ENCODE assay signal across 11 cellular contexts in genomic region chr11:6637871-6638270, GRCh38. TPM values are rescaled to one million over a fixed set of nuclear protein-coding genes. Genes with fewer than 3 reads are reported as not detected.
DNase-seq lines count a peak whose midpoint lies in the region; TF ChIP-seq lines count a peak whose summit lies in the region.
"Had no signal": no experiment of that assay in that cellular context is flagged by ENCODE, and none has a peak within 500 bp of the region (broad histone marks: within the 10 kb centered on the region; RNA-seq: fewer than 3 reads in every experiment).

No MANE protein-coding gene starts in this region.

- TF ChIP-seq CTCF in HFFc6 (IDR thresholded peaks at IDR 0.05), result no peak
- no peak for TF ChIP-seq CTCF in cardiac fibroblast (IDR thresholded peaks at IDR 0.05; ENCODE audit: low read depth, low read length)
- no peak for TF ChIP-seq CTCF in liver (IDR thresholded peaks at IDR 0.05; ENCODE audit: low read depth, low read length, missing input control)
- TF ChIP-seq CTCF in tibial artery (IDR thresholded peaks at IDR 0.05), result no peak
- TF ChIP-seq CTCF in lower leg skin (IDR thresholded peaks at IDR 0.05), result no peak

- H3K9me3 Mint-ChIP-seq in HFFc6, result no peaks in the 10 kb centered on the region

- no peak for TF ChIP-seq RAD21 in liver (IDR thresholded peaks at IDR 0.05)

- H3K4me1 ChIP-seq in liver (ENCODE audit: control insufficient read depth in 4 of 4, insufficient read depth in 4 of 4, low read length in 3 of 4) (peaks cover 3 to 42% (median 27%) of the 10 kb centered on the region in 4 donors), tibial artery (peaks cover 0 to 50% (median 42%) of the 10 kb centered on the region in 4 donors)

- H3K27ac Mint-ChIP-seq in HFFc6, result no peak overlapping the region

- H3K9ac ChIP-seq in liver (ENCODE audit: low read depth in 1 of 2, low read length in 2 of 2), result no peak overlapping the region

- TF ChIP-seq POLR2A in lower leg skin (IDR thresholded peaks at IDR 0.05), result no peak

- H3K9me3 ChIP-seq in liver (ENCODE audit: control insufficient read depth in 4 of 4, low read length in 3 of 4) (no peaks in the 10 kb centered on the region), tibial artery (no peaks in the 10 kb centered on the region)

- no peaks in the 10 kb centered on the region for H3K36me3 Mint-ChIP-seq in HFFc6 (ENCODE audit: low read depth)

- H3K27me3 Mint-ChIP-seq in HFFc6 (ENCODE audit: insufficient read depth), result no peaks in the 10 kb centered on the region

- H3K4me1 Mint-ChIP-seq in HFFc6 (ENCODE audit: low read depth), result no peaks in the 10 kb centered on the region

- intact Hi-C loops in tibial artery (cut with DNase I; ENCODE audit: low total_unique reads), result no loop called here
- intact Hi-C loops in lower leg skin (cut with DNase I; ENCODE audit: low total_unique reads), result no loop called here

- H3K27me3 ChIP-seq in liver (ENCODE audit: control insufficient read depth in 4 of 4, insufficient read depth in 4 of 4, low read length in 3 of 4), result no peaks in the 10 kb centered on the region
- H3K27me3 ChIP-seq in tibial artery, result no peaks in the 10 kb centered on the region
- no peaks in the 10 kb centered on the region for H3K27me3 ChIP-seq in H7 (ENCODE audit: control insufficient read depth, insufficient read depth, low read length)
- H3K27me3 ChIP-seq: cardiac muscle cell had no signal

- H3K4me3 Mint-ChIP-seq in HFFc6, result no peak overlapping the region

- WGBS in liver, result 18% methylated on average over 3 of the region's 3 CpGs
- 17 to 31% methylated on average over 3 of the region's 3 CpGs for WGBS in lower leg skin, 2 donors

- H3K36me3 ChIP-seq in liver (ENCODE audit: control insufficient read depth in 4 of 4, insufficient read depth in 3 of 4, low read depth in 1 of 4, low read length in 3 of 4) (no peaks in the 10 kb centered on the region), tibial artery (peaks cover 0 to 32% (median 17%) of the 10 kb centered on the region in 3 donors), H7 (replicated peaks; ENCODE audit: control insufficient read depth, insufficient read depth, low read length) (no peaks in the 10 kb centered on the region)

- peak overlapping the region; percentile 7 to 16 for H3K27ac ChIP-seq in liver (ENCODE audit: low read depth in 1 of 2, low read length in 2 of 2)
- peak overlapping the region; percentile 29 to 58 for H3K27ac ChIP-seq in tibial artery
- H3K27ac ChIP-seq: cardiac muscle cell had no signal

- H3K4me3 ChIP-seq in cardiac fibroblast (replicated peaks in 1 of 2; ENCODE audit: low read depth in 2 of 2, low read length in 2 of 2) (no peak overlapping the region), liver (ENCODE audit: low read depth in 1 of 3, low read length in 3 of 3) (no peak overlapping the region), tibial artery (no peak overlapping the region), H7 (ENCODE audit: insufficient read depth, low read depth, low read length) (no peak overlapping the region), lower leg skin (ENCODE audit: low read depth, poor library complexity, severe bottlenecking) (no peak overlapping the region)
- H3K4me3 ChIP-seq: cardiac muscle cell had no signal

- DNase-seq in HFFc6 (peak; percentile 91), cardiac fibroblast (ENCODE audit: low read depth in 2 of 2) (peak; percentile 34 to 77), tibial artery (peak; percentile 50 to 87), H7 (no peak), activated gamma-delta T cell (lab: John Stamatoyannopoulos, UW) (no peak), lower leg skin (ENCODE audit: low spot score in 2 of 2) (no peak), NCI-H2029 treated with DMSO at 0.1 percent for 48 hours (lab: John Stamatoyannopoulos, UW) (no peak)
- DNase-seq: NCI-H2227 treated with DMSO at 0.1 percent for 48 hours, SHP77 treated with DMSO at 0.1 percent for 48 hours had no signal

TF ChIP-seq in liver, 16 proteins besides CTCF, POLR2A, EP300 and RAD21 (continues in another document):
- TF ChIP-seq EGR1 (IDR thresholded peaks at IDR 0.05; ENCODE audit: low read depth in 2 of 2) (peak; percentile 76 to 80), SP1 (IDR thresholded peaks at IDR 0.05) (peak; percentile 55), NR2F2 (IDR thresholded peaks at IDR 0.05) (peak; percentile 75), GABPA (IDR thresholded peaks at IDR 0.05 in 1 of 2, conservative IDR thresholded peaks at IDR 0.05 in 1 of 2) (no peak), HNF4G (IDR thresholded peaks at IDR 0.05) (no peak), JUND (IDR thresholded peaks at IDR 0.05) (peak in 1 of 2 donors; percentile 51), FOXA2 (IDR thresholded peaks at IDR 0.05) (peak; percentile 31), MAX (IDR thresholded peaks at IDR 0.05) (peak; percentile 60), FOXA1 (IDR thresholded peaks at IDR 0.05) (peak; percentile 45), ATF3 (IDR thresholded peaks at IDR 0.05) (no peak), YY1 (IDR thresholded peaks at IDR 0.05) (peak; percentile 67), HNF4A (conservative IDR thresholded peaks at IDR 0.05) (peak; percentile 75 to 79), ZBTB33 (IDR thresholded peaks at IDR 0.05) (no peak), TAF1 (conservative IDR thresholded peaks at IDR 0.05) (no peak), RXRA (IDR thresholded peaks at IDR 0.05) (peak; percentile 57 to 67)

RNA-seq across cellular contexts. Expression of gene DCHS1, which starts 17.7 kb away (rescaled TPM):
- total RNA-seq in HFFc6 (2021; fragmentation: NEBNext Ultra II Directional; extraction: Animal tissue kit (Norgen Biotek cat#: 25700)), result 1 to 10 TPM; 1.4 to 2.8 (median 2.3) TPM
- total RNA-seq in liver (1 to 10 TPM; 8.6 to 8.9 TPM), lower leg skin (1 to 10 TPM; 4.0 to 9.0 (median 5.4) TPM)
- polyA plus RNA-seq in liver, result 1 to 10 TPM in 1 of 2 donors, under 1 TPM in 1; 0.68 to 3.0 TPM
- total RNA-seq in H7 (2014; rRNA removed; shearing (Covaris generic)), result 15.7 and 16.8 TPM in 2 replicates

RNA-seq across cellular contexts. Expression of gene TPP1, which starts 18.6 kb away (rescaled TPM):
- 10 to 100 TPM; 50.1 to 61.7 (median 54.1) TPM for total RNA-seq in HFFc6 (2021; fragmentation: NEBNext Ultra II Directional; extraction: Animal tissue kit (Norgen Biotek cat#: 25700))
- total RNA-seq in liver (100 to 1,000 TPM in 1 of 2 donors, 10 to 100 TPM in 1; 71.3 to 108 TPM), lower leg skin (10 to 100 TPM; 49.6 to 65.3 (median 57.9) TPM)
- 100 to 1,000 TPM in 1 of 2 donors, 10 to 100 TPM in 1; 52.8 to 102 TPM for polyA plus RNA-seq in liver
- 13.9 and 17.1 TPM in 2 replicates for total RNA-seq in H7 (2014; rRNA removed; shearing (Covaris generic))

RNA-seq across cellular contexts. Expression of gene TAF10, which starts 25.9 kb away (rescaled TPM):
- total RNA-seq in HFFc6 (2021; fragmentation: NEBNext Ultra II Directional; extraction: Animal tissue kit (Norgen Biotek cat#: 25700)), result 100 to 1,000 TPM; 148 to 205 (median 192) TPM
- total RNA-seq in liver (10 to 100 TPM; 10.5 to 18.8 TPM), lower leg skin (100 to 1,000 TPM in 1 of 4 donors, 10 to 100 TPM in 3; 41.1 to 105 (median 61.8) TPM)
- polyA plus RNA-seq in liver, result 10 to 100 TPM; 44.2 to 58.1 TPM
- 121 and 198 TPM in 2 replicates for total RNA-seq in H7 (2014; rRNA removed; shearing (Covaris generic))

RNA-seq across cellular contexts. Expression of gene ILK, which starts 34.3 kb away (rescaled TPM):
- total RNA-seq in HFFc6 (2021; fragmentation: NEBNext Ultra II Directional; extraction: Animal tissue kit (Norgen Biotek cat#: 25700)), result 100 to 1,000 TPM; 195 to 245 (median 223) TPM
- total RNA-seq in liver (10 to 100 TPM; 50.5 to 69.1 TPM), lower leg skin (10 to 100 TPM; 68.1 to 91.0 (median 74.8) TPM)
- polyA plus RNA-seq in liver, result 10 to 100 TPM; 29.6 to 45.9 TPM
- 114 and 130 TPM in 2 replicates for total RNA-seq in H7 (2014; rRNA removed; shearing (Covaris generic))

RNA-seq across cellular contexts. Expression of gene RRP8, which starts 34.5 kb away (rescaled TPM):
- total RNA-seq in HFFc6 (2021; fragmentation: NEBNext Ultra II Directional; extraction: Animal tissue kit (Norgen Biotek cat#: 25700)), result 10 to 100 TPM; 18.5 to 26.7 (median 20.2) TPM
- total RNA-seq in liver, result 10 to 100 TPM; 10.5 to 11.9 TPM
- polyA plus RNA-seq in liver, result 10 to 100 TPM; 10.3 to 12.6 TPM
- 18.0 and 20.1 TPM in 2 replicates for total RNA-seq in H7 (2014; rRNA removed; shearing (Covaris generic))
- total RNA-seq in lower leg skin, result 10 to 100 TPM; 14.9 to 22.7 (median 18.0) TPM

Comparison
In these comparisons a context has a peak if more than half of its experiments do, and no peak if none do; other contexts are left out.
1. DNase-seq: peak in HFFc6 (single experiment), cardiac fibroblast (2 of 2) and tibial artery (2 of 2); none in H7 (single experiment), activated gamma-delta T cell (single experiment), lower leg skin (0 of 2) and NCI-H2029 treated with DMSO at 0.1 percent for 48 hours (single experiment).